ENCODE assay signal across 8 cellular contexts in the genomic region with DNA sequence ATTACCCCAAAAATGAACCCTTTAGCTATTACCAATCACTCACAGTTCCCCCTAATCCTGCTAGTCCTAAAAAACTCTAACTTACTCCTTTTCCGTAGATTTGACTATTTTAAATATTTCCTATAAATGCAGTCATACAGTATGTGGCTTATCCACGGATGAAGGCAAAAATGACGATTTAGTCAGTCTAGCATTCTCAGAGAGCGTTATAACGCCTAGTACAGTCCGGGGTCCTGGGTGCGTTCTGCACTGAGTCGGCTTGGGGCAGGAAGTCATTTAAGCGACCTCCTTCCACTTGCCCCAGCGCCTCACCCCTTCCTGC. TPM values are rescaled to one million over a fixed set of nuclear protein-coding genes. Genes with fewer than 3 reads are reported as not detected.
DNase-seq lines count a peak whose midpoint lies in the region; ATAC-seq, FAIRE-seq and TF ChIP-seq lines count a peak whose summit lies in the region.

No MANE protein-coding gene starts in this region.

- no peak for TF ChIP-seq CTCF in breast epithelium (IDR thresholded peaks at IDR 0.05)

- peaks cover 21 to 32% (median 31%) of the 10 kb centered on the region in 7 donors for H3K4me1 Mint-ChIP-seq in naive thymus-derived CD4-positive, alpha-beta T cell

- POLR2A ChIA-PET in naive thymus-derived CD4-positive, alpha-beta T cell (lab: Charles Lee): interaction anchor here (0.5 to 1.8 kb wide), 28 partner anchors 9 to 1004 kb away, joined by 3 to 14 read pairs (median 4); a partner anchor contains a TSS

- intact Hi-C loops in breast epithelium (cut with DNase I; ENCODE audit: low total_unique reads): no loop called here
- intact Hi-C loops in naive thymus-derived CD4-positive, alpha-beta T cell (cut with micrococcal nuclease): loop anchor here (1.0 to 10.0 kb wide), 19 partner anchors 45 to 1165 kb away; a partner anchor contains a TSS

- peaks cover 6 to 62% (median 25%) of the 10 kb centered on the region in 11 donors for H3K9me3 Mint-ChIP-seq in naive thymus-derived CD4-positive, alpha-beta T cell

- H3K27ac ChIP-seq in breast epithelium: peak overlapping the region; percentile 85 to 93
- peak overlapping the region; percentile 94 for H3K27ac ChIP-seq in naive thymus-derived CD4-positive, alpha-beta T cell (ENCODE audit: low read depth, low read length)

- ATAC-seq in HG03432 (IDR thresholded peaks at IDR 0.05; ENCODE audit: unreplicated experiment): peak; percentile 3
- ATAC-seq in naive thymus-derived CD4-positive, alpha-beta T cell: no peak

- H3K4me3 ChIP-seq in breast epithelium: peak overlapping the region; percentile 66 to 96 (median 84)
- peak overlapping the region; percentile 93 for H3K4me3 ChIP-seq in naive thymus-derived CD4-positive, alpha-beta T cell (ENCODE audit: low read length)

- peak overlapping the region; percentile 74 to 99 (median 91) for H3K27ac Mint-ChIP-seq in naive thymus-derived CD4-positive, alpha-beta T cell

- H3K9me3 ChIP-seq in breast epithelium: peaks cover 4 to 6% of the 10 kb centered on the region in 2 donors
- peaks cover 0 to 8% (median 0%) of the 10 kb centered on the region in 3 experiments for H3K9me3 ChIP-seq in naive thymus-derived CD4-positive, alpha-beta T cell (ENCODE audit: control insufficient read depth in 2 of 3, low read length in 3 of 3)

- peaks cover 9 to 56% (median 49%) of the 10 kb centered on the region in 5 donors for H3K36me3 Mint-ChIP-seq in naive thymus-derived CD4-positive, alpha-beta T cell

- CTCF ChIA-PET in naive thymus-derived CD4-positive, alpha-beta T cell (lab: Charles Lee): interaction anchor here (0.6 to 1.3 kb wide), 3 partner anchors 13 to 139 kb away, joined by 3 read pairs; a partner anchor contains a TSS

- H3K4me3 Mint-ChIP-seq in naive thymus-derived CD4-positive, alpha-beta T cell: peak overlapping the region; percentile 90 to 97 (median 92)

- H3K27me3 ChIP-seq in breast epithelium: no peaks in the 10 kb centered on the region
- H3K27me3 ChIP-seq in naive thymus-derived CD4-positive, alpha-beta T cell (ENCODE audit: control insufficient read depth in 2 of 2, insufficient read depth in 2 of 2, low read length in 2 of 2): no peaks in the 10 kb centered on the region

- TF ChIP-seq POLR2A in breast epithelium (IDR thresholded peaks at IDR 0.05): no peak

- H3K27me3 Mint-ChIP-seq in naive thymus-derived CD4-positive, alpha-beta T cell: no peaks in the 10 kb centered on the region

- H3K36me3 ChIP-seq in breast epithelium: no peaks in the 10 kb centered on the region
- peaks cover 0 to 34% (median 0%) of the 10 kb centered on the region in 3 experiments for H3K36me3 ChIP-seq in naive thymus-derived CD4-positive, alpha-beta T cell (ENCODE audit: control insufficient read depth in 2 of 3, insufficient read depth in 3 of 3, low read length in 3 of 3)

- peaks cover 0 to 4% of the 10 kb centered on the region in 2 donors for H3K4me1 ChIP-seq in breast epithelium
- H3K4me1 ChIP-seq in naive thymus-derived CD4-positive, alpha-beta T cell (ENCODE audit: control insufficient read depth in 2 of 2, insufficient read depth in 2 of 2, low read length in 2 of 2): peaks cover 0 to 6% of the 10 kb centered on the region in 2 donors

- peak; percentile 62 for DNase-seq in GM18507 (ENCODE audit: extremely low spot score, insufficient read length, low read depth)
- DNase-seq in breast epithelium (ENCODE audit: low spot score in 2 of 2): no peak
- DNase-seq in naive thymus-derived CD4-positive, alpha-beta T cell: no peak
- DNase-seq in cerebellum (ENCODE audit: low spot score): no peak
- DNase-seq in urothelium cell line (ENCODE audit: low spot score): no peak
- no peak for DNase-seq in NCI-H1417 treated with DMSO at 0.1 percent for 48 hours (lab: John Stamatoyannopoulos, UW)
- no peak for DNase-seq in NCI-H748 treated with DMSO at 0.1 percent for 48 hours (lab: John Stamatoyannopoulos, UW)

- FAIRE-seq in GM18507 (lab: Jason Lieb, UNC) (peak; percentile 91), urothelium cell line (lab: Jason Lieb, UNC) (no peak)

RNA-seq across cellular contexts. Expression of a gene that starts 0.5 kb away (rescaled TPM):
- total RNA-seq in breast epithelium (10 to 100 TPM in 2 of 3 donors, 1 to 10 TPM in 1; 7.2 to 15.8 (median 10.5) TPM), cerebellum (12.0 TPM)
- 10 to 100 TPM; 12.2 to 33.4 (median 21.2) TPM for total RNA-seq in naive thymus-derived CD4-positive, alpha-beta T cell
- polyA plus RNA-seq in naive thymus-derived CD4-positive, alpha-beta T cell: 10 to 100 TPM; 11.8 to 13.2 TPM

RNA-seq across cellular contexts. Expression of a gene that starts 7.2 kb away (rescaled TPM):
- total RNA-seq in breast epithelium (10 to 100 TPM; 17.4 to 28.5 (median 23.0) TPM), cerebellum (27.5 TPM)
- 10 to 100 TPM in 3 of 5 experiments, 1 to 10 TPM in 2; 4.2 to 24.0 (median 13.5) TPM for total RNA-seq in naive thymus-derived CD4-positive, alpha-beta T cell
- 1 to 10 TPM; 8.4 to 10.0 TPM for polyA plus RNA-seq in naive thymus-derived CD4-positive, alpha-beta T cell

RNA-seq across cellular contexts. Expression of a gene that starts 45.0 kb away (rescaled TPM):
- total RNA-seq in breast epithelium (10 to 100 TPM in 2 of 3 donors, 1 to 10 TPM in 1; 6.1 to 15.1 (median 15.1) TPM), cerebellum (15.2 TPM)
- total RNA-seq in naive thymus-derived CD4-positive, alpha-beta T cell: 10 to 100 TPM in 2 of 5 experiments, 1 to 10 TPM in 3; 3.5 to 24.3 (median 7.2) TPM
- 10 to 100 TPM; 35.8 to 56.8 TPM for polyA plus RNA-seq in naive thymus-derived CD4-positive, alpha-beta T cell
